8 cellular contexts compared by ENCODE assay signal in the genomic region with DNA sequence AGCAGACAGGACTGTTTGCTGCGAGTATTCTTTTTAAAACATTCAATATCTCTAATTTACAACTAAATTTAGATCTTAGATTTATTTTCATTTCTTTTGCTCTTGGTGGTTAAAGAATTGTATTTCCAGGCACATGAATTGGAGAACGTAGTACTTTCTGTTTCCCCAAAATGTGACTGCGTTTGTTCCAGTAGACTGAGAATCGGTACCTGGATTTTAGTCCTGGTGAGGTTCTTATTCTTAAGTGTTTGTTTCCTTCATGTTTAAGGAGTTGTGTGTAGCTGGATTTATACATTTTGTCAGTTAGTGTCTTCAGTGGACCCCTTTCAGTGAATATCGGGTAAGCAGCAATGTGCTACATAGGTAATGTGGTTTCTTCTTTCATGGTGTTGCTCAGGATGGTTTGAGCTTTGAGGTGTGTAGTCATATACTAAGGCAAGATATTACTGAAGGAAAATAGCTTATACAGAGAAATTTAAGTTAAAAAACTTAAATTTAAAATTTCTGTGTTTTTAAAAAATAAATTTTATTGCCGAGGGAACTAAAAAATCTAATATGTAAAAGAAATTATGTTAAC. TPM values are rescaled to one million over a fixed set of nuclear protein-coding genes. Genes with fewer than 3 reads are reported as not detected.
DNase-seq lines count a peak whose midpoint lies in the region; ATAC-seq and TF ChIP-seq lines count a peak whose summit lies in the region.

No MANE protein-coding gene starts in this region.

- peak overlapping the region in 9 of 12 donors; percentile 1 to 98 (median 93) for H3K27ac ChIP-seq in heart left ventricle
- peak overlapping the region; percentile 96 to 99 for H3K27ac ChIP-seq in left lung
- H3K27ac ChIP-seq in vagina, result peak overlapping the region; percentile 97

- DNase-seq in heart left ventricle (no peak), left ventricle myocardium superior (no peak), left lung (no peak), vagina (ENCODE audit: extremely low spot score in 2 of 2) (no peak), 8988T (no peak)
- DNase-seq in activated naive CD8-positive, alpha-beta T cell treated with anti-CD3 and anti-CD28 coated beads, Interleukin-2, amount 10 ng/mL, durations not matched to agents 7 days and 5 days, result no peak

- no peaks in the 10 kb centered on the region for H3K27me3 ChIP-seq in heart left ventricle
- no peaks in the 10 kb centered on the region for H3K27me3 ChIP-seq in left lung
- H3K27me3 ChIP-seq in vagina, result no peaks in the 10 kb centered on the region

- H3K4me1 Mint-ChIP-seq in activated naive CD8-positive, alpha-beta T cell treated with anti-CD3 and anti-CD28 coated beads, Interleukin-2, amount 10 ng/mL, durations not matched to agents 7 days and 5 days, result peaks cover 54% of the 10 kb centered on the region

- intact Hi-C loops in heart left ventricle (cut with DNase I) (loop anchor here in 1 of 10 donors (5.0 kb wide), 1 partner anchor 121 kb away; the partner anchor contains the start of gene SLC35D1), left ventricle myocardium superior (cut with micrococcal nuclease) (no loop called here), left lung (cut with DNase I) (no loop called here), vagina (cut with DNase I) (no loop called here)

- H3K4me3 ChIP-seq in heart left ventricle, result peak overlapping the region in 11 of 12 donors; percentile 68 to 86 (median 77)
- peak overlapping the region; percentile 58 to 74 for H3K4me3 ChIP-seq in left lung
- H3K4me3 ChIP-seq in vagina, result peak overlapping the region; percentile 91 to 94

- H3K4me1 ChIP-seq in heart left ventricle (peaks cover 0 to 72% (median 50%) of the 10 kb centered on the region in 12 donors), left lung (peaks cover 21 to 83% of the 10 kb centered on the region in 2 donors), vagina (peaks cover 48% of the 10 kb centered on the region)

- H3K36me3 ChIP-seq in heart left ventricle (peaks cover 0 to 7% (median 0%) of the 10 kb centered on the region in 9 donors), left lung (no peaks in the 10 kb centered on the region), vagina (no peaks in the 10 kb centered on the region)

- no peaks in the 10 kb centered on the region for H3K9me3 Mint-ChIP-seq in activated naive CD8-positive, alpha-beta T cell treated with anti-CD3 and anti-CD28 coated beads, Interleukin-2, amount 10 ng/mL, durations not matched to agents 7 days and 5 days

- TF ChIP-seq CTCF in heart left ventricle (IDR thresholded peaks at IDR 0.05), result no peak
- no peak for TF ChIP-seq CTCF in left lung (IDR thresholded peaks at IDR 0.05)
- no peak for TF ChIP-seq CTCF in vagina (IDR thresholded peaks at IDR 0.05)

- H3K27ac Mint-ChIP-seq in activated naive CD8-positive, alpha-beta T cell treated with anti-CD3 and anti-CD28 coated beads, Interleukin-2, amount 10 ng/mL, durations not matched to agents 7 days and 5 days, result peak overlapping the region; percentile 91

- peaks cover 13% of the 10 kb centered on the region for H3K36me3 Mint-ChIP-seq in activated naive CD8-positive, alpha-beta T cell treated with anti-CD3 and anti-CD28 coated beads, Interleukin-2, amount 10 ng/mL, durations not matched to agents 7 days and 5 days

- H3K27me3 Mint-ChIP-seq in activated naive CD8-positive, alpha-beta T cell treated with anti-CD3 and anti-CD28 coated beads, Interleukin-2, amount 10 ng/mL, durations not matched to agents 7 days and 5 days, result no peaks in the 10 kb centered on the region

- H3K4me3 Mint-ChIP-seq in activated naive CD8-positive, alpha-beta T cell treated with anti-CD3 and anti-CD28 coated beads, Interleukin-2, amount 10 ng/mL, durations not matched to agents 7 days and 5 days, result peak overlapping the region; percentile 94

- no peak for TF ChIP-seq POLR2A in heart left ventricle (IDR thresholded peaks at IDR 0.05)
- no peak for TF ChIP-seq POLR2A in vagina (IDR thresholded peaks at IDR 0.05)

- ATAC-seq in heart left ventricle (no peak), left ventricle myocardium superior (no peak), left lung (no peak), HG02798 (IDR thresholded peaks at IDR 0.05; ENCODE audit: poor library complexity, unreplicated experiment) (no peak), GM19035 (IDR thresholded peaks at IDR 0.05; ENCODE audit: unreplicated experiment) (no peak)
- ATAC-seq in activated naive CD8-positive, alpha-beta T cell treated with anti-CD3 and anti-CD28 coated beads, Interleukin-2, amount 10 ng/mL, durations not matched to agents 7 days and 5 days (ENCODE audit: low read depth), result no peak

- H3K9me3 ChIP-seq in heart left ventricle, result no peaks in the 10 kb centered on the region
- H3K9me3 ChIP-seq in left lung, result no peaks in the 10 kb centered on the region
- H3K9me3 ChIP-seq in vagina, result no peaks in the 10 kb centered on the region

- POLR2A ChIA-PET in activated naive CD8-positive, alpha-beta T cell treated with anti-CD3 and anti-CD28 coated beads, Interleukin-2, amount 10 ng/mL, durations not matched to agents 7 days and 5 days (lab: Charles Lee), result no interaction called here

- 45 to 52% (median 47%) methylated on average over 6 of the region's 6 CpGs for WGBS in heart left ventricle, 4 donors

RNA-seq across cellular contexts. Expression of gene MIER1, which starts 6.8 kb away (rescaled TPM):
- 10 to 100 TPM; 14.3 to 23.8 (median 19.3) TPM for total RNA-seq in heart left ventricle
- 10 to 100 TPM in 1 of 2 donors, 1 to 10 TPM in 1; 7.3 to 10.5 TPM for polyA plus RNA-seq in heart left ventricle
- total RNA-seq in left ventricle myocardium superior, result 19.1 TPM
- 10 to 100 TPM; 55.5 to 57.1 TPM for total RNA-seq in activated naive CD8-positive, alpha-beta T cell treated with anti-CD3 and anti-CD28 coated beads, Interleukin-2, amount 10 ng/mL, durations not matched to agents 7 days and 5 days
- 10 to 100 TPM; 34.5 to 38.5 TPM for total RNA-seq in left lung
- 39.5 TPM for total RNA-seq in vagina

RNA-seq across cellular contexts. Expression of gene DNAI4, which starts 7.0 kb away (rescaled TPM):
- 10 to 100 TPM in 5 of 9 donors, 1 to 10 TPM in 4; 4.5 to 18.9 (median 10.5) TPM for total RNA-seq in heart left ventricle
- polyA plus RNA-seq in heart left ventricle, result 1 to 10 TPM in 1 of 2 donors, under 1 TPM in 1; 0.72 to 1.3 TPM
- total RNA-seq in left ventricle myocardium superior, result 8.4 TPM
- total RNA-seq in activated naive CD8-positive, alpha-beta T cell treated with anti-CD3 and anti-CD28 coated beads, Interleukin-2, amount 10 ng/mL, durations not matched to agents 7 days and 5 days, result 1 to 10 TPM; 3.1 to 4.2 TPM
- 10 to 100 TPM in 1 of 2 donors, 1 to 10 TPM in 1; 6.5 to 12.4 TPM for total RNA-seq in left lung
- 10.3 TPM for total RNA-seq in vagina
